Comparison of ENCODE assay signal across 8 cellular contexts in the genomic region with DNA sequence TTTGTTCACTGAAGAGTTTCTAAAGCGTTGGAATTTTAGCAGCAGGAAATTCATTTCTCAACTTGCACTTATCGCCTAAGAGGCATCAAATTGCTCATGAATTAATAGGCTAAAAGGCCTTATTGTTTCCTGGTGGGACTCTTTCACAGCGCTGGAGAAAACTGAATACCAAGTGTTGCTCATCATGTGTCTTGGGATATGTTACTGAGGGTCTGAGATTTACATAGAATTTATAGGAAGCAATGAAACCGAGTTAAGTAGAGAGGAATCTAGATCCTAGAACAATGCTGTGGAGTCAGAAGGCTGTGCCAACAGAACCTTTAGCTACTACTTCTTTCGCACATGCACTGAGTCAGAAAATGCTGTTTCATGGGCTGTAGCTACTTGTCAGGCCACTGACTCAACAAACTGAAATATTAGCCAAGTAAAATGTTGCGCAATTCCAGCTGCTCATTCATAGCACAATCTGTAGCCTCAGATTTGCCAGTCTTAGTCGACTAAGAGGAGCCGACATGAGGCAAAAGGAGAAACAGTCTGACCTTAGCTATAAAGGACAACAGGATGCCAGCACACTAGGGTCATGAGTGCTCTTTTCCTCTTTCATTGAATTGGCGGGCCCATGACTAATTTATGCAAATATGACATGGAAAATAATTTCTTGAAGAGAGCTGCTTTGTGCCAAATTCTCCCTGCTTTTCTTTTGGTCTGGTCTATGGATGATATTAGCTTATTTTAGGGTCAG. TPM values are rescaled to one million over a fixed set of nuclear protein-coding genes. Genes with fewer than 3 reads are reported as not detected.
DNase-seq lines count a peak whose midpoint lies in the region; ATAC-seq lines count a peak whose summit lies in the region.

No MANE protein-coding gene starts in this region.

- intact Hi-C loops in dendritic cell treated with granulocyte-macrophage colony-stimulating factor and Interleukin-4, amounts not matched to agents 40 ng/mL and 50 ng/mL, for 4 days (cut with micrococcal nuclease): no loop called here
- intact Hi-C loops in activated T-helper 2 cell treated with anti-CD3 and anti-CD28 coated beads, Interferon-gamma antibody, Interleukin-2, Interleukin-4, amounts not matched to agents 10 μg/mL and 5 μg/mL and 100 μg/mL, durations not matched to agents 14 hours and 24 hours and 36 hours (cut with micrococcal nuclease): no loop called here

- peak; percentile 6 for DNase-seq in NCI-H748 (lab: John Stamatoyannopoulos, UW; ENCODE audit: unreplicated experiment)
- DNase-seq in NCI-H748 treated with DMSO at 0.1 percent for 48 hours (lab: John Stamatoyannopoulos, UW): no peak
- DNase-seq in NOMO-1 (lab: John Stamatoyannopoulos, UW; ENCODE audit: unreplicated experiment in 2 of 2): peak; percentile 86 to 96
- DNase-seq in mesendoderm: peak; percentile 16
- DNase-seq in cortex of kidney (lab: John Stamatoyannopoulos, UW): no peak
- DNase-seq in activated T-helper 2 cell treated with anti-CD3 and anti-CD28 coated beads, Interferon-gamma antibody, Interleukin-2, Interleukin-4, amounts not matched to agents 10 μg/mL and 5 μg/mL and 100 μg/mL, durations not matched to agents 14 hours and 24 hours and 36 hours (ENCODE audit: low spot score): no peak

- no peak overlapping the region for H3K27ac ChIP-seq in mesendoderm (ENCODE audit: low read depth, low read length)

- no peaks in the 10 kb centered on the region for H3K36me3 ChIP-seq in mesendoderm (ENCODE audit: control insufficient read depth, insufficient read depth, low read length)

- no peak overlapping the region for H4K5ac ChIP-seq in mesendoderm (ENCODE audit: low read length)

- no peaks in the 10 kb centered on the region for H3K27me3 ChIP-seq in mesendoderm (ENCODE audit: insufficient read depth, low read length, poor library complexity)

- H3K4me1 Mint-ChIP-seq in dendritic cell treated with granulocyte-macrophage colony-stimulating factor and Interleukin-4, amounts not matched to agents 40 ng/mL and 50 ng/mL, for 4 days (ENCODE audit: low read depth): peaks cover 63% of the 10 kb centered on the region
- peaks cover 23% of the 10 kb centered on the region for H3K4me1 Mint-ChIP-seq in activated T-helper 2 cell treated with anti-CD3 and anti-CD28 coated beads, Interferon-gamma antibody, Interleukin-2, Interleukin-4, amounts not matched to agents 10 μg/mL and 5 μg/mL and 100 μg/mL, durations not matched to agents 14 hours and 24 hours and 36 hours (ENCODE audit: low read depth)

- H2BK5ac ChIP-seq in mesendoderm (ENCODE audit: low read length): no peak overlapping the region

- peak overlapping the region; percentile 57 for H3K27ac Mint-ChIP-seq in dendritic cell treated with granulocyte-macrophage colony-stimulating factor and Interleukin-4, amounts not matched to agents 40 ng/mL and 50 ng/mL, for 4 days
- H3K27ac Mint-ChIP-seq in activated T-helper 2 cell treated with anti-CD3 and anti-CD28 coated beads, Interferon-gamma antibody, Interleukin-2, Interleukin-4, amounts not matched to agents 10 μg/mL and 5 μg/mL and 100 μg/mL, durations not matched to agents 14 hours and 24 hours and 36 hours: no peak overlapping the region

- no peak overlapping the region for H2AK5ac ChIP-seq in mesendoderm (ENCODE audit: low read length)

- no peak overlapping the region for H3K4ac ChIP-seq in mesendoderm (ENCODE audit: low read depth, low read length)

- no peak overlapping the region for H4K8ac ChIP-seq in mesendoderm (ENCODE audit: low read depth, low read length)

- no peak overlapping the region for H3K23ac ChIP-seq in mesendoderm (ENCODE audit: low read length)

- no peak overlapping the region for H3K56ac ChIP-seq in mesendoderm (ENCODE audit: low read length)

- no peak overlapping the region for H3K18ac ChIP-seq in mesendoderm (ENCODE audit: low read length)

- H3K4me3 Mint-ChIP-seq in dendritic cell treated with granulocyte-macrophage colony-stimulating factor and Interleukin-4, amounts not matched to agents 40 ng/mL and 50 ng/mL, for 4 days: no peak overlapping the region
- H3K4me3 Mint-ChIP-seq in activated T-helper 2 cell treated with anti-CD3 and anti-CD28 coated beads, Interferon-gamma antibody, Interleukin-2, Interleukin-4, amounts not matched to agents 10 μg/mL and 5 μg/mL and 100 μg/mL, durations not matched to agents 14 hours and 24 hours and 36 hours (ENCODE audit: low read depth): no peak overlapping the region

- no peaks in the 10 kb centered on the region for H3K36me3 Mint-ChIP-seq in dendritic cell treated with granulocyte-macrophage colony-stimulating factor and Interleukin-4, amounts not matched to agents 40 ng/mL and 50 ng/mL, for 4 days (ENCODE audit: low read depth)
- H3K36me3 Mint-ChIP-seq in activated T-helper 2 cell treated with anti-CD3 and anti-CD28 coated beads, Interferon-gamma antibody, Interleukin-2, Interleukin-4, amounts not matched to agents 10 μg/mL and 5 μg/mL and 100 μg/mL, durations not matched to agents 14 hours and 24 hours and 36 hours (ENCODE audit: low read depth): no peaks in the 10 kb centered on the region

- peaks cover 3% of the 10 kb centered on the region for H3K27me3 Mint-ChIP-seq in dendritic cell treated with granulocyte-macrophage colony-stimulating factor and Interleukin-4, amounts not matched to agents 40 ng/mL and 50 ng/mL, for 4 days
- no peaks in the 10 kb centered on the region for H3K27me3 Mint-ChIP-seq in activated T-helper 2 cell treated with anti-CD3 and anti-CD28 coated beads, Interferon-gamma antibody, Interleukin-2, Interleukin-4, amounts not matched to agents 10 μg/mL and 5 μg/mL and 100 μg/mL, durations not matched to agents 14 hours and 24 hours and 36 hours (ENCODE audit: low read depth)

- H2BK15ac ChIP-seq in mesendoderm (replicated peaks; ENCODE audit: low read depth): no peak overlapping the region

- no peak for ATAC-seq in HG03439 (IDR thresholded peaks at IDR 0.05; ENCODE audit: unreplicated experiment)

- H3K9me3 Mint-ChIP-seq in dendritic cell treated with granulocyte-macrophage colony-stimulating factor and Interleukin-4, amounts not matched to agents 40 ng/mL and 50 ng/mL, for 4 days: no peaks in the 10 kb centered on the region
- no peaks in the 10 kb centered on the region for H3K9me3 Mint-ChIP-seq in activated T-helper 2 cell treated with anti-CD3 and anti-CD28 coated beads, Interferon-gamma antibody, Interleukin-2, Interleukin-4, amounts not matched to agents 10 μg/mL and 5 μg/mL and 100 μg/mL, durations not matched to agents 14 hours and 24 hours and 36 hours

- no CpG with 5 or more reads among the region's 9 CpGs for WGBS in mesendoderm (ENCODE audit: extremely low coverage, insufficient coverage, low lambda C conversion rate)

- no peak overlapping the region for H2BK120ac ChIP-seq in mesendoderm (ENCODE audit: low read depth, low read length)

- no peak overlapping the region for H3K4me3 ChIP-seq in mesendoderm (ENCODE audit: low read length)

- H3K4me1 ChIP-seq in mesendoderm (ENCODE audit: control insufficient read depth, low read depth, low read length): no peaks in the 10 kb centered on the region

- no peaks in the 10 kb centered on the region for H3K79me1 ChIP-seq in mesendoderm (ENCODE audit: low read length)

- H3K4me2 ChIP-seq in mesendoderm (ENCODE audit: low read length): no peak overlapping the region

- no peaks in the 10 kb centered on the region for H3K79me2 ChIP-seq in mesendoderm (ENCODE audit: control insufficient read depth, insufficient read depth, low read length)

- no peak overlapping the region for H3K9ac ChIP-seq in mesendoderm (ENCODE audit: low read length)

RNA-seq across cellular contexts. Expression of a gene that starts 35.9 kb away (rescaled TPM):
- polyA plus RNA-seq in mesendoderm (2013, experiment 1 of 2): not detected
- not detected for polyA plus RNA-seq in mesendoderm (2013, experiment 2 of 2)
- 19.6 and 21.6 TPM in 2 replicates for total RNA-seq in activated T-helper 2 cell treated with anti-CD3 and anti-CD28 coated beads, Interferon-gamma antibody, Interleukin-2, Interleukin-4, amounts not matched to agents 10 μg/mL and 5 μg/mL and 100 μg/mL, durations not matched to agents 14 hours and 24 hours and 36 hours

Comparison
In these comparisons a context has a peak if more than half of its experiments do, and no peak if none do; other contexts are left out.
1. DNase-seq: peak in NCI-H748 (single experiment), NOMO-1 (2 of 2) and mesendoderm (single experiment); none in NCI-H748 treated with DMSO at 0.1 percent for 48 hours (single experiment), cortex of kidney (single experiment) and activated T-helper 2 cell treated with anti-CD3 and anti-CD28 coated beads, Interferon-gamma antibody, Interleukin-2, Interleukin-4, amounts not matched to agents 10 μg/mL and 5 μg/mL and 100 μg/mL, durations not matched to agents 14 hours and 24 hours and 36 hours (single experiment).